1 cellular context compared by ENCODE assay signal in genomic region chr9:4662108-4662988, GRCh38.
A peak's percentile ranks its signal among the peaks of the same experiment; 100 is the strongest.
TF ChIP-seq lines count a peak whose summit lies in the region.

PLPP6 (plus strand) TSS chr9:4662294; CDS start chr9:4662376, 82 bp downstream.

TF ChIP-seq in IMR-90, 13 proteins besides CTCF, POLR2A, EP300 and RAD21:
- TF ChIP-seq CEBPB (IDR thresholded peaks at IDR 0.05; ENCODE audit: low read depth, low read length) (peak; percentile 83), MAFK (IDR thresholded peaks at IDR 0.05; ENCODE audit: low read depth, low read length) (no peak), SMC3 (IDR thresholded peaks at IDR 0.05; ENCODE audit: low read depth, low read length) (peak; percentile 39), MAZ (IDR thresholded peaks at IDR 0.05; ENCODE audit: borderline replicate concordance, low read depth, low read length) (peak; percentile 87; the same call in 1 of the 2 replicates)
